Comparison of ENCODE assay signal across 1 cellular context in genomic region chr4:8440491-8441311, GRCh38.
TF ChIP-seq lines count a peak whose summit lies in the region.

ACOX3 (minus strand) TSS chr4:8440723; CDS start chr4:8416521, 24,202 bp downstream.
TRMT44 (plus strand) TSS chr4:8440777; CDS start chr4:8440823, 46 bp downstream.

TF ChIP-seq in GM23338, 12 proteins besides CTCF, POLR2A, EP300 and RAD21 (continued from another document):
- no peak for TF ChIP-seq ZNF462 (CRISPR knock-in tag; IDR thresholded peaks at IDR 0.05)
- TF ChIP-seq EZH2phosphoT487 (IDR thresholded peaks at IDR 0.05; ENCODE audit: unreplicated experiment): no peak
- peak; percentile 100 for TF ChIP-seq CREB1 (CRISPR knock-in tag; IDR thresholded peaks at IDR 0.05; ENCODE audit: low read depth)
